8 cellular contexts compared by ENCODE assay signal in genomic region chr12:91382081-91382543, GRCh38.
DNase-seq lines count a peak whose midpoint lies in the region; ATAC-seq and TF ChIP-seq lines count a peak whose summit lies in the region.

No MANE protein-coding gene starts in this region.

- WGBS in liver = 3% methylated on average over 4 of the region's 4 CpGs

- H3K4me3 ChIP-seq in ACC112 (ENCODE audit: low read depth, low read length) (peak overlapping the region; percentile 86), liver (ENCODE audit: low read depth in 1 of 3, low read length in 3 of 3) (peak overlapping the region in 1 of 3 donors; percentile 30)

- peaks cover 6% of the 10 kb centered on the region for H3K4me1 ChIP-seq in ACC112 (ENCODE audit: control insufficient read depth, insufficient read depth, low read length, unreplicated experiment)
- H3K4me1 ChIP-seq in liver (ENCODE audit: control insufficient read depth in 4 of 4, insufficient read depth in 4 of 4, low read length in 3 of 4) = peaks cover 2 to 8% (median 4%) of the 10 kb centered on the region in 4 donors

- H3K36me3 ChIP-seq in ACC112 (ENCODE audit: insufficient read depth, low read length) = no peaks in the 10 kb centered on the region
- no peaks in the 10 kb centered on the region for H3K36me3 ChIP-seq in liver (ENCODE audit: control insufficient read depth in 4 of 4, insufficient read depth in 3 of 4, low read depth in 1 of 4, low read length in 3 of 4)

- intact Hi-C loops in activated CD4-positive, alpha-beta T cell treated with anti-CD3 and anti-CD28 coated beads, Interleukin-2, amount 10 ng/mL, durations not matched to agents 24 days and 14 days (cut with micrococcal nuclease) = loop anchor here (1.0 to 10.0 kb wide), 4 partner anchors 762 to 1268 kb away; no protein-coding TSS in a partner anchor
- intact Hi-C loops in dendritic cell treated with granulocyte-macrophage colony-stimulating factor and Interleukin-4, amounts not matched to agents 40 ng/mL and 50 ng/mL, for 4 days (cut with micrococcal nuclease) = loop anchor here (2.0 to 10.0 kb wide), 4 partner anchors 433 to 1267 kb away; no protein-coding TSS in a partner anchor

- TF ChIP-seq RAD21 in liver (IDR thresholded peaks at IDR 0.05) = peak; percentile 95 to 96

- peak; percentile 73 for ATAC-seq in GM18873 (IDR thresholded peaks at IDR 0.05; ENCODE audit: low FRiP score, unreplicated experiment)
- ATAC-seq in HG03378 (IDR thresholded peaks at IDR 0.05; ENCODE audit: unreplicated experiment) = peak; percentile 71

- peaks cover 7% of the 10 kb centered on the region for H3K4me1 Mint-ChIP-seq in activated CD4-positive, alpha-beta T cell treated with anti-CD3 and anti-CD28 coated beads, Interleukin-2, amount 10 ng/mL, durations not matched to agents 24 days and 14 days
- peaks cover 21% of the 10 kb centered on the region for H3K4me1 Mint-ChIP-seq in dendritic cell treated with granulocyte-macrophage colony-stimulating factor and Interleukin-4, amounts not matched to agents 40 ng/mL and 50 ng/mL, for 4 days (ENCODE audit: low read depth)

- peak overlapping the region; percentile 39 for H3K27ac Mint-ChIP-seq in activated CD4-positive, alpha-beta T cell treated with anti-CD3 and anti-CD28 coated beads, Interleukin-2, amount 10 ng/mL, durations not matched to agents 24 days and 14 days
- H3K27ac Mint-ChIP-seq in dendritic cell treated with granulocyte-macrophage colony-stimulating factor and Interleukin-4, amounts not matched to agents 40 ng/mL and 50 ng/mL, for 4 days = no peak overlapping the region

- H3K36me3 Mint-ChIP-seq in activated CD4-positive, alpha-beta T cell treated with anti-CD3 and anti-CD28 coated beads, Interleukin-2, amount 10 ng/mL, durations not matched to agents 24 days and 14 days (ENCODE audit: low read depth) = no peaks in the 10 kb centered on the region
- no peaks in the 10 kb centered on the region for H3K36me3 Mint-ChIP-seq in dendritic cell treated with granulocyte-macrophage colony-stimulating factor and Interleukin-4, amounts not matched to agents 40 ng/mL and 50 ng/mL, for 4 days (ENCODE audit: low read depth)

- H3K9me3 ChIP-seq in liver (ENCODE audit: control insufficient read depth in 4 of 4, low read length in 3 of 4) = no peaks in the 10 kb centered on the region

- H3K27me3 Mint-ChIP-seq in activated CD4-positive, alpha-beta T cell treated with anti-CD3 and anti-CD28 coated beads, Interleukin-2, amount 10 ng/mL, durations not matched to agents 24 days and 14 days = peaks cover 12% of the 10 kb centered on the region
- H3K27me3 Mint-ChIP-seq in dendritic cell treated with granulocyte-macrophage colony-stimulating factor and Interleukin-4, amounts not matched to agents 40 ng/mL and 50 ng/mL, for 4 days = peaks cover 8% of the 10 kb centered on the region

- peak overlapping the region; percentile 84 for H3K4me3 Mint-ChIP-seq in activated CD4-positive, alpha-beta T cell treated with anti-CD3 and anti-CD28 coated beads, Interleukin-2, amount 10 ng/mL, durations not matched to agents 24 days and 14 days
- H3K4me3 Mint-ChIP-seq in dendritic cell treated with granulocyte-macrophage colony-stimulating factor and Interleukin-4, amounts not matched to agents 40 ng/mL and 50 ng/mL, for 4 days = peak overlapping the region; percentile 62

- peak overlapping the region in 1 of 2 donors; percentile 38 for H3K9ac ChIP-seq in liver (ENCODE audit: low read depth in 1 of 2, low read length in 2 of 2)

- H3K9me3 Mint-ChIP-seq in activated CD4-positive, alpha-beta T cell treated with anti-CD3 and anti-CD28 coated beads, Interleukin-2, amount 10 ng/mL, durations not matched to agents 24 days and 14 days = no peaks in the 10 kb centered on the region
- H3K9me3 Mint-ChIP-seq in dendritic cell treated with granulocyte-macrophage colony-stimulating factor and Interleukin-4, amounts not matched to agents 40 ng/mL and 50 ng/mL, for 4 days = no peaks in the 10 kb centered on the region

- peak; percentile 77 for TF ChIP-seq CTCF in liver (IDR thresholded peaks at IDR 0.05; ENCODE audit: low read depth, low read length, missing input control)

- peak overlapping the region; percentile 86 for H2AFZ ChIP-seq in ACC112 (ENCODE audit: low read length, unreplicated experiment)

- DNase-seq in NCI-H524 treated with DMSO at 0.1 percent for 48 hours (lab: John Stamatoyannopoulos, UW) = peak; percentile 70
- peak; percentile 94 for DNase-seq in activated CD4-positive, alpha-beta T cell treated with anti-CD3 and anti-CD28 coated beads, Interleukin-2, amount 10 ng/mL, durations not matched to agents 24 days and 14 days
- peak; percentile 86 for DNase-seq in stimulated activated CD4-positive, alpha-beta T cell treated with anti-CD3 and anti-CD28 coated beads, Interleukin-4, amount 100 ng/mL, for 1 hour

- H3K27ac ChIP-seq in ACC112 (ENCODE audit: low read depth, low read length) (no peak overlapping the region), liver (ENCODE audit: low read depth in 1 of 2, low read length in 2 of 2) (peak overlapping the region; percentile 1 to 21)

- H3K27me3 ChIP-seq in ACC112 (ENCODE audit: insufficient read depth, low read length) (no peaks in the 10 kb centered on the region), liver (ENCODE audit: control insufficient read depth in 4 of 4, insufficient read depth in 4 of 4, low read length in 3 of 4) (no peaks in the 10 kb centered on the region)

- no peaks in the 10 kb centered on the region for H3K79me2 ChIP-seq in ACC112 (ENCODE audit: control insufficient read depth, insufficient read depth, low read length, unreplicated experiment)

TF ChIP-seq in liver, 16 proteins besides CTCF, POLR2A, EP300 and RAD21:
- TF ChIP-seq MAX (IDR thresholded peaks at IDR 0.05) (no peak), ZBTB33 (IDR thresholded peaks at IDR 0.05) (no peak), YY1 (IDR thresholded peaks at IDR 0.05) (no peak), REST (IDR thresholded peaks at IDR 0.05) (no peak)
TF ChIP-seq in liver: peak in this region for 0.
